19 cellular contexts compared by ENCODE assay signal in genomic region chr4:151950993-151951726, GRCh38.
DNase-seq lines count a peak whose midpoint lies in the region; ATAC-seq and TF ChIP-seq lines count a peak whose summit lies in the region.
"Had no signal": no experiment of that assay in that cellular context is flagged by ENCODE, and none has a peak within 500 bp of the region (broad histone marks: within the 10 kb centered on the region; RNA-seq: fewer than 3 reads in every experiment).

No MANE protein-coding gene starts in this region.

- dilution Hi-C loops in IMR-90 (cut with HindIII; ENCODE audit: low sequenced_read_pairs, unreplicated experiment) = no loop called here

- no peaks in the 10 kb centered on the region for H3K79me1 ChIP-seq in IMR-90 (ENCODE audit: low read depth in 1 of 2, low read length in 2 of 2)

- H2AFZ ChIP-seq in IMR-90 (replicated peaks; ENCODE audit: low read length, poor library complexity) = peak overlapping the region; percentile 57

- H2BK5ac ChIP-seq in IMR-90 (ENCODE audit: low read depth, low read length, poor library complexity, severe bottlenecking) = no peak overlapping the region

- POLR2A ChIA-PET in IMR-90 (lab: Charles Lee; ENCODE audit: unreplicated experiment) = no interaction called here

- H2AK5ac ChIP-seq in IMR-90 (ENCODE audit: low read depth, low read length) = no peak overlapping the region

- H3K36me3 ChIP-seq in IMR-90 (ENCODE audit: control insufficient read depth, insufficient read depth, low read length) = no peaks in the 10 kb centered on the region
- H3K36me3 ChIP-seq in suprapubic skin = no peaks in the 10 kb centered on the region
- H3K36me3 ChIP-seq in colonic mucosa = no peaks in the 10 kb centered on the region
- H3K36me3 ChIP-seq: BE2C had no signal

- peaks cover 4% of the 10 kb centered on the region for H3K9me3 ChIP-seq in IMR-90 (ENCODE audit: control insufficient read depth, insufficient read depth, low read length)
- peaks cover 4% of the 10 kb centered on the region for H3K9me3 ChIP-seq in suprapubic skin
- H3K9me3 ChIP-seq in colonic mucosa = no peaks in the 10 kb centered on the region

- TF ChIP-seq RAD21 in IMR-90 (IDR thresholded peaks at IDR 0.05; ENCODE audit: low read length) = no peak

- H3K27ac ChIP-seq in IMR-90 (ENCODE audit: insufficient read depth, low read length) (no peak overlapping the region), suprapubic skin (peak overlapping the region; percentile 30), coronary artery (no peak overlapping the region), colonic mucosa (no peak overlapping the region)

- CTCF ChIA-PET in IMR-90 (lab: Yijun Ruan, JAX) = no interaction called here

- no peak for TF ChIP-seq EP300 in suprapubic skin (IDR thresholded peaks at IDR 0.05)

- H3K18ac ChIP-seq in IMR-90 (ENCODE audit: low read depth, low read length) = no peak overlapping the region

- no peak overlapping the region for H4K8ac ChIP-seq in IMR-90 (ENCODE audit: low read depth in 2 of 2, low read length in 2 of 2)

- BruUV-seq in IMR-90 (replicated peaks; lab: Mats Ljungman, UMichigan) = no TSS peak

- no peaks in the 10 kb centered on the region for H4K20me1 ChIP-seq in IMR-90 (ENCODE audit: insufficient read depth, low read length)

- in situ Hi-C loops in IMR-90 (cut with MboI; ENCODE audit: low sequenced_read_pairs) = no loop called here

- H3K9me1 ChIP-seq in IMR-90 (ENCODE audit: insufficient read depth, low read length) = no peaks in the 10 kb centered on the region

- intact Hi-C loops in IMR-90 (cut with micrococcal nuclease) = no loop called here
- intact Hi-C loops in colonic mucosa (cut with DNase I) = no loop called here

- H2BK15ac ChIP-seq in IMR-90 (ENCODE audit: low read depth, low read length) = no peak overlapping the region

- no CpG with 5 or more reads among the region's 12 CpGs for WGBS in IMR-90 (ENCODE audit: extremely low coverage in 2 of 2, insufficient read length in 1 of 2), 2 experiments
- 68% methylated on average over 12 of the region's 12 CpGs for WGBS in suprapubic skin

- H3K23ac ChIP-seq in IMR-90 (ENCODE audit: low read depth, low read length) = no peak overlapping the region

- H3K4me2 ChIP-seq in IMR-90 (ENCODE audit: low read depth, low read length) = no peak overlapping the region

- no peaks in the 10 kb centered on the region for H3K27me3 ChIP-seq in IMR-90 (ENCODE audit: control insufficient read depth, insufficient read depth, low read length)
- H3K27me3 ChIP-seq in suprapubic skin = no peaks in the 10 kb centered on the region
- no peaks in the 10 kb centered on the region for H3K27me3 ChIP-seq in colonic mucosa
- H3K27me3 ChIP-seq: BE2C had no signal

- H3K9ac ChIP-seq in IMR-90 (ENCODE audit: low read depth, low read length) (no peak overlapping the region), colonic mucosa (ENCODE audit: low read depth in 2 of 2, low read length in 2 of 2) (no peak overlapping the region)

- no peak overlapping the region for H3K14ac ChIP-seq in IMR-90 (replicated peaks; ENCODE audit: low read depth, low read length)

- no peak overlapping the region for H4K5ac ChIP-seq in IMR-90 (ENCODE audit: low read depth, low read length)

- TF ChIP-seq POLR2A in IMR-90 (IDR thresholded peaks at IDR 0.05; ENCODE audit: low read depth, low read length) = no peak
- TF ChIP-seq POLR2A in suprapubic skin (IDR thresholded peaks at IDR 0.05) = no peak

- H3K56ac ChIP-seq in IMR-90 (ENCODE audit: extremely low read depth, insufficient read depth, low read length) = no peak overlapping the region

- DNase-seq in IMR-90 (no peak), fibroblast of gingiva (ENCODE audit: low read depth) (peak; percentile 7), middle frontal gyrus (ENCODE audit: extremely low spot score, low spot score) (peak; percentile 56), suprapubic skin (ENCODE audit: low spot score in 2 of 2) (no peak), coronary artery (ENCODE audit: low spot score) (no peak), colonic mucosa (no peak)
- no peak for DNase-seq in activated CD4-positive, alpha-beta T cell treated with anti-CD3 and anti-CD28 coated beads, Interleukin-2, amount 50 U/mL, for 48 hours
- DNase-seq: BE2C; CD4-positive, alpha-beta memory T cell; DND-41; GF-D8; MM.1S; NCI-H1105; NCI-H187 treated with DMSO at 0.1 percent for 48 hours; NCI-H446; NCI-H774 had no signal

- no peak overlapping the region for H2BK20ac ChIP-seq in IMR-90 (ENCODE audit: low read depth, low read length)

- H3K4me3 ChIP-seq in IMR-90 (ENCODE audit: insufficient read depth, low read depth, low read length) = no peak overlapping the region
- no peak overlapping the region for H3K4me3 ChIP-seq in suprapubic skin
- no peak overlapping the region for H3K4me3 ChIP-seq in coronary artery
- no peak overlapping the region for H3K4me3 ChIP-seq in colonic mucosa

- TF ChIP-seq CTCF in IMR-90 (conservative IDR thresholded peaks at IDR 0.05; ENCODE audit: low read depth, low read length) = no peak
- no peak for TF ChIP-seq CTCF in suprapubic skin (IDR thresholded peaks at IDR 0.05)
- no peak for TF ChIP-seq CTCF in coronary artery (IDR thresholded peaks at IDR 0.05)
- no peak for TF ChIP-seq CTCF in colonic mucosa (IDR thresholded peaks at IDR 0.05)

- H3K4me1 ChIP-seq in IMR-90 (ENCODE audit: control insufficient read depth, insufficient read depth, low read length) (no peaks in the 10 kb centered on the region; the same call in 1 of the 2 replicates), suprapubic skin (no peaks in the 10 kb centered on the region), colonic mucosa (no peaks in the 10 kb centered on the region)
- H3K4me1 ChIP-seq: BE2C had no signal

- ATAC-seq in IMR-90 (ENCODE audit: low read depth) (no peak), HG02870 (IDR thresholded peaks at IDR 0.05; ENCODE audit: unreplicated experiment) (no peak)
- ATAC-seq: HepG2, Right ventricle myocardium inferior had no signal

- no peak overlapping the region for H3K4ac ChIP-seq in IMR-90 (ENCODE audit: low read depth, low read length)

- H2AK9ac ChIP-seq in IMR-90 (replicated peaks; ENCODE audit: low read depth, low read length, poor library complexity) = no peak overlapping the region

- H2BK120ac ChIP-seq in IMR-90 (ENCODE audit: low read depth, low read length) = no peak overlapping the region

- H4K91ac ChIP-seq in IMR-90 (ENCODE audit: insufficient read depth, low read depth, low read length) = no peak overlapping the region

TF ChIP-seq in IMR-90, 13 proteins besides CTCF, POLR2A, EP300 and RAD21:
- TF ChIP-seq MAZ (IDR thresholded peaks at IDR 0.05; ENCODE audit: borderline replicate concordance, low read depth, low read length) (no peak), NFE2L2 (IDR thresholded peaks at IDR 0.05; ENCODE audit: low read depth, low read length) (no peak), ELK1 (IDR thresholded peaks at IDR 0.05; ENCODE audit: borderline replicate concordance, low read depth, low read length) (no peak), CEBPB (IDR thresholded peaks at IDR 0.05; ENCODE audit: low read depth, low read length) (no peak), CHD1 (IDR thresholded peaks at IDR 0.05; ENCODE audit: low read depth, low read length) (no peak), FOS (IDR thresholded peaks at IDR 0.05; ENCODE audit: low read depth, low read length) (no peak), RCOR1 (IDR thresholded peaks at IDR 0.05; ENCODE audit: insufficient replicate concordance, low read length) (no peak), SMC3 (IDR thresholded peaks at IDR 0.05; ENCODE audit: low read depth, low read length) (no peak), MXI1 (IDR thresholded peaks at IDR 0.05; ENCODE audit: borderline replicate concordance, low read depth, low read length) (no peak), MAFK (IDR thresholded peaks at IDR 0.05; ENCODE audit: low read depth, low read length) (no peak), RFX5 (IDR thresholded peaks at IDR 0.05; ENCODE audit: low read depth, low read length) (no peak), USF2 (IDR thresholded peaks at IDR 0.05; ENCODE audit: low read depth, low read length) (no peak), BHLHE40 (IDR thresholded peaks at IDR 0.05; ENCODE audit: low read depth, low read length) (no peak)

Comparison
In these comparisons a context has a peak if more than half of its experiments do, and no peak if none do; other contexts are left out.
1. DNase-seq: peak in fibroblast of gingiva (single experiment) and middle frontal gyrus (single experiment); none in IMR-90 (single experiment), suprapubic skin (0 of 2), coronary artery (single experiment), activated CD4-positive, alpha-beta T cell treated with anti-CD3 and anti-CD28 coated beads, Interleukin-2, amount 50 U/mL, for 48 hours (0 of 2) and colonic mucosa (single experiment).